In genomic region chr10:11988924-11989323, GRCh38 we compare ENCODE assay signal across 26 cellular contexts.
"Had no signal": no experiment of that assay in that cellular context is flagged by ENCODE, and none has a peak within 500 bp of the region (broad histone marks: within the 10 kb centered on the region; RNA-seq: fewer than 3 reads in every experiment).

No MANE protein-coding gene starts in this region.

- DNase-seq: activated CD4-positive, alpha-beta T cell treated with anti-CD3 and anti-CD28 coated beads for 36 hours; activated CD4-positive, CD25-positive, alpha-beta regulatory T cell; activated CD8-positive, alpha-beta memory T cell treated with anti-CD3 and anti-CD28 coated beads, Interleukin-2, amount 10 ng/mL, durations not matched to agents 7 days and 5 days; activated CD8-positive, alpha-beta T cell treated with anti-CD3 and anti-CD28 coated beads, Interleukin-2, amount 10 ng/mL, durations not matched to agents 7 days and 5 days; activated effector memory CD4-positive, alpha-beta T cell treated with Interleukin-2 at 50 U/mL for 16 hours; activated naive CD4-positive, alpha-beta T cell treated with Interleukin-2 at 50 U/mL for 16 hours; activated naive CD8-positive, alpha-beta T cell treated with anti-CD3 and anti-CD28 coated beads for 36 hours; adrenal gland; brain microvascular endothelial cell; caudate nucleus; foreskin fibroblast; head of caudate nucleus; hippocampal formation; left cardiac atrium; lower lobe of right lung; mesenchymal stem cell; natural killer cell; stimulated activated CD4-positive, alpha-beta T cell treated with anti-CD3 and anti-CD28 coated beads, Interleukin-1b, Interleukin-23, amount 100 ng/mL, for 48 hours; stimulated activated naive CD4-positive, alpha-beta T cell treated with Interleukin-2 at 50 U/mL for 16 hours; T-cell had no signal

- H3K9me3 Mint-ChIP-seq: activated naive CD8-positive, alpha-beta T cell treated with anti-CD3 and anti-CD28 coated beads for 36 hours; natural killer cell; T-cell; T-helper 2 cell treated with Interferon-gamma antibody and Interleukin-4, amounts not matched to agents 5 μg/mL and 100 μg/mL, for 36 hours had no signal

- H3K36me3 Mint-ChIP-seq: natural killer cell had no signal

- H3K27ac ChIP-seq: adrenal gland, ascending aorta, brain microvascular endothelial cell, lower lobe of right lung, tibial nerve had no signal

- H3K4me3 ChIP-seq: adrenal gland, ascending aorta, lower lobe of right lung, smooth muscle cell, tibial nerve had no signal

- H3K27ac Mint-ChIP-seq: activated CD4-positive, alpha-beta T cell treated with anti-CD3 and anti-CD28 coated beads for 36 hours; activated CD8-positive, alpha-beta memory T cell treated with anti-CD3 and anti-CD28 coated beads, Interleukin-2, amount 10 ng/mL, durations not matched to agents 7 days and 5 days; activated CD8-positive, alpha-beta T cell treated with anti-CD3 and anti-CD28 coated beads, Interleukin-2, amount 10 ng/mL, durations not matched to agents 7 days and 5 days; activated naive CD8-positive, alpha-beta T cell treated with anti-CD3 and anti-CD28 coated beads for 36 hours; natural killer cell; progenitor cell of endocrine pancreas; T-cell; T-helper 2 cell treated with Interferon-gamma antibody and Interleukin-4, amounts not matched to agents 5 μg/mL and 100 μg/mL, for 36 hours had no signal

- ATAC-seq: activated CD4-positive, alpha-beta T cell treated with anti-CD3 and anti-CD28 coated beads for 36 hours; activated CD8-positive, alpha-beta memory T cell treated with anti-CD3 and anti-CD28 coated beads, Interleukin-2, amount 10 ng/mL, durations not matched to agents 7 days and 5 days; activated CD8-positive, alpha-beta T cell treated with anti-CD3 and anti-CD28 coated beads, Interleukin-2, amount 10 ng/mL, durations not matched to agents 7 days and 5 days; esophagus mucosa; left cardiac atrium; lower lobe of right lung; natural killer cell; T-cell had no signal

- H3K36me3 ChIP-seq: adrenal gland had no signal

- H3K27me3 ChIP-seq: adrenal gland, ascending aorta, brain microvascular endothelial cell, tibial nerve had no signal

- H3K9me3 ChIP-seq: adrenal gland, ascending aorta, lower lobe of right lung, tibial nerve had no signal

- H3K4me1 ChIP-seq: adrenal gland, ascending aorta had no signal

- H3K4me3 Mint-ChIP-seq: activated CD4-positive, alpha-beta T cell treated with anti-CD3 and anti-CD28 coated beads for 36 hours; activated CD8-positive, alpha-beta memory T cell treated with anti-CD3 and anti-CD28 coated beads, Interleukin-2, amount 10 ng/mL, durations not matched to agents 7 days and 5 days; activated CD8-positive, alpha-beta T cell treated with anti-CD3 and anti-CD28 coated beads, Interleukin-2, amount 10 ng/mL, durations not matched to agents 7 days and 5 days; activated naive CD8-positive, alpha-beta T cell treated with anti-CD3 and anti-CD28 coated beads for 36 hours; natural killer cell; T-cell; T-helper 2 cell treated with Interferon-gamma antibody and Interleukin-4, amounts not matched to agents 5 μg/mL and 100 μg/mL, for 36 hours had no signal

- H3K27me3 Mint-ChIP-seq: activated CD4-positive, alpha-beta T cell treated with anti-CD3 and anti-CD28 coated beads for 36 hours; activated CD8-positive, alpha-beta memory T cell treated with anti-CD3 and anti-CD28 coated beads, Interleukin-2, amount 10 ng/mL, durations not matched to agents 7 days and 5 days; activated naive CD8-positive, alpha-beta T cell treated with anti-CD3 and anti-CD28 coated beads for 36 hours; progenitor cell of endocrine pancreas; T-cell had no signal

- H3K4me2 ChIP-seq: smooth muscle cell had no signal
